ENCODE assay signal across 8 cellular contexts in genomic region chr16:67942200-67942509, GRCh38. TPM values are rescaled to one million over a fixed set of nuclear protein-coding genes. Genes with fewer than 3 reads are reported as not detected.
DNase-seq lines count a peak whose midpoint lies in the region; ATAC-seq and TF ChIP-seq lines count a peak whose summit lies in the region.

No MANE protein-coding gene starts in this region.

- ATAC-seq in HCT116, result peak; percentile 85
- ATAC-seq in mucosa of descending colon, result peak; percentile 65
- no peak for ATAC-seq in HG02759 (IDR thresholded peaks at IDR 0.05; ENCODE audit: unreplicated experiment)
- ATAC-seq in HG03378 (IDR thresholded peaks at IDR 0.05; ENCODE audit: unreplicated experiment), result no peak

- H3K9me3 Mint-ChIP-seq in CD4-positive, alpha-beta memory T cell, result no peaks in the 10 kb centered on the region
- H3K9me3 Mint-ChIP-seq in mesothelial cell of epicardium, result no peaks in the 10 kb centered on the region

- DNase-seq in CD4-positive, alpha-beta memory T cell, result peak in 4 of 5 donors; percentile 17 to 32 (median 22)
- no peak for DNase-seq in HCT116 (ENCODE audit: low read depth, low spot score)
- DNase-seq in mucosa of descending colon, result peak in 1 of 3 donors; percentile 43
- DNase-seq in mesothelial cell of epicardium (ENCODE audit: low spot score in 2 of 2, unreplicated experiment in 2 of 2), result no peak

- H3K9me3 ChIP-seq in CD4-positive, alpha-beta memory T cell (ENCODE audit: control insufficient read depth in 1 of 2, low read length in 2 of 2), result no peaks in the 10 kb centered on the region
- H3K9me3 ChIP-seq in HCT116 (ENCODE audit: control insufficient read depth in 1 of 2, insufficient read depth in 1 of 2, low read depth in 1 of 2, low read length in 2 of 2), result no peaks in the 10 kb centered on the region
- H3K9me3 ChIP-seq in SU-DHL-6 (ENCODE audit: insufficient read depth, low read length), result no peaks in the 10 kb centered on the region
- no peaks in the 10 kb centered on the region for H3K9me3 ChIP-seq in mucosa of descending colon

- peak overlapping the region in 2 of 7 donors; percentile 70 to 79 for H3K27ac Mint-ChIP-seq in CD4-positive, alpha-beta memory T cell
- H3K27ac Mint-ChIP-seq in mesothelial cell of epicardium, result no peak overlapping the region

- H3K79me2 ChIP-seq in HCT116 (ENCODE audit: insufficient read depth, low read length) (peaks cover 4% of the 10 kb centered on the region; the same call in 1 of the 2 replicates), SU-DHL-6 (ENCODE audit: insufficient read depth, low read length) (peaks cover 12% of the 10 kb centered on the region)

- H2AFZ ChIP-seq in HCT116 (ENCODE audit: low read depth, low read length, poor library complexity, severe bottlenecking) (no peak overlapping the region), SU-DHL-6 (ENCODE audit: low read depth, low read length, severe bottlenecking) (no peak overlapping the region)

- H3K27me3 ChIP-seq in CD4-positive, alpha-beta memory T cell (ENCODE audit: insufficient read depth, low read length), result no peaks in the 10 kb centered on the region
- H3K27me3 ChIP-seq in HCT116 (ENCODE audit: insufficient read depth, low read length) (no peaks in the 10 kb centered on the region), SU-DHL-6 (ENCODE audit: low read length) (no peaks in the 10 kb centered on the region)

- peak overlapping the region; percentile 9 for H3K27ac ChIP-seq in CD4-positive, alpha-beta memory T cell (ENCODE audit: low read depth, low read length)
- H3K27ac ChIP-seq in HCT116 (ENCODE audit: low read depth, low read length) (peak overlapping the region; percentile 15; the same call in 1 of the 2 replicates), SU-DHL-6 (ENCODE audit: low read depth, low read length) (no peak overlapping the region), cingulate gyrus (ENCODE audit: low read depth, low read length) (peak overlapping the region; percentile 47)

- H3K4me2 ChIP-seq in HCT116 (ENCODE audit: low read length), result no peak overlapping the region
- H3K4me2 ChIP-seq in SU-DHL-6 (ENCODE audit: low read depth, low read length, poor library complexity, severe bottlenecking), result no peak overlapping the region

- intact Hi-C loops in CD4-positive, alpha-beta memory T cell (cut with micrococcal nuclease), result no loop called here
- intact Hi-C loops in HCT116 (cut with micrococcal nuclease) (no loop called here), mucosa of descending colon (cut with DNase I, micrococcal nuclease) (no loop called here)

- no peaks in the 10 kb centered on the region for H3K27me3 Mint-ChIP-seq in CD4-positive, alpha-beta memory T cell
- no peaks in the 10 kb centered on the region for H3K27me3 Mint-ChIP-seq in mesothelial cell of epicardium (ENCODE audit: low read depth)

- peaks cover 0 to 7% of the 10 kb centered on the region in 2 donors for H3K36me3 Mint-ChIP-seq in CD4-positive, alpha-beta memory T cell
- H3K36me3 Mint-ChIP-seq in mesothelial cell of epicardium, result peaks cover 6% of the 10 kb centered on the region

- peaks cover 5% of the 10 kb centered on the region for H3K36me3 ChIP-seq in CD4-positive, alpha-beta memory T cell (ENCODE audit: insufficient read depth, low read length)
- H3K36me3 ChIP-seq in HCT116 (ENCODE audit: control insufficient read depth in 1 of 2, insufficient read depth in 2 of 2, low read length in 2 of 2) (peaks cover 0 to 10% of the 10 kb centered on the region in 2 experiments; a peak in 2 of 4 replicates), SU-DHL-6 (ENCODE audit: low read length) (no peaks in the 10 kb centered on the region), mucosa of descending colon (ENCODE audit: low read depth) (no peaks in the 10 kb centered on the region)

- no peak for TF ChIP-seq POLR2A in HCT116 (IDR thresholded peaks at IDR 0.05; ENCODE audit: borderline replicate concordance, extremely low read depth, insufficient read depth, insufficient read length)

- TF ChIP-seq RAD21 in HCT116 (IDR thresholded peaks at IDR 0.05; ENCODE audit: low read depth), result peak; percentile 52

- RAD21 ChIA-PET in HCT116 (lab: Charles Lee; ENCODE audit: low non-redundant PET in 1 of 2, low total read pairs in 2 of 2, uncharacterized antibody in 2 of 2, unreplicated experiment in 2 of 2), result interaction anchor here in 1 of 2 experiments (0.6 kb wide), 1 partner anchor 810 kb away, joined by 3 read pairs; no protein-coding TSS in a partner anchor

- peaks cover 7% of the 10 kb centered on the region for H3F3A ChIP-seq in SU-DHL-6 (ENCODE audit: insufficient read depth)

- H3K9ac ChIP-seq in HCT116 (ENCODE audit: low read length) (no peak overlapping the region), SU-DHL-6 (ENCODE audit: low read length) (no peak overlapping the region)

- peaks cover 18 to 33% (median 25%) of the 10 kb centered on the region in 4 donors for H3K4me1 Mint-ChIP-seq in CD4-positive, alpha-beta memory T cell
- H3K4me1 Mint-ChIP-seq in mesothelial cell of epicardium, result peaks cover 4% of the 10 kb centered on the region

- H3K4me3 Mint-ChIP-seq in CD4-positive, alpha-beta memory T cell, result no peak overlapping the region
- H3K4me3 Mint-ChIP-seq in mesothelial cell of epicardium, result no peak overlapping the region

- peaks cover 39% of the 10 kb centered on the region for H3K4me1 ChIP-seq in CD4-positive, alpha-beta memory T cell (ENCODE audit: insufficient read depth, low read length)
- peaks cover under 1 to 20% of the 10 kb centered on the region in 2 experiments; a peak in 3 of 4 replicates for H3K4me1 ChIP-seq in HCT116 (ENCODE audit: control insufficient read depth in 1 of 2, insufficient read depth in 2 of 2, low read length in 2 of 2)
- H3K4me1 ChIP-seq in mucosa of descending colon (ENCODE audit: low read depth), result peaks cover 12% of the 10 kb centered on the region

- BruUV-seq in HCT116 (replicated peaks; lab: Mats Ljungman, UMichigan), result no TSS peak

- CTCF ChIA-PET in CD4-positive, alpha-beta memory T cell (lab: Charles Lee; ENCODE audit: partially characterized antibody), result interaction anchor here (0.6 to 4.2 kb wide), 16 partner anchors 11 to 126 kb away, joined by 3 to 25 read pairs (median 3); partner anchors contain the start of genes NRN1L and SLC12A4
- CTCF ChIA-PET in HCT116 (lab: Charles Lee), result interaction anchor here (1.0 to 1.7 kb wide), 5 partner anchors 25 to 322 kb away, joined by 3 to 8 read pairs (median 4); no protein-coding TSS in a partner anchor

- H3K9me2 ChIP-seq in HCT116 (ENCODE audit: insufficient read depth) (no peaks in the 10 kb centered on the region), SU-DHL-6 (replicated peaks; ENCODE audit: insufficient read depth, low read length) (no peaks in the 10 kb centered on the region)

- H4K20me1 ChIP-seq in HCT116 (ENCODE audit: insufficient read depth), result no peaks in the 10 kb centered on the region
- no peaks in the 10 kb centered on the region for H4K20me1 ChIP-seq in SU-DHL-6 (ENCODE audit: low read depth, low read length)

- H3K4me3 ChIP-seq in CD4-positive, alpha-beta memory T cell (ENCODE audit: low read length in 2 of 2), result no peak overlapping the region
- H3K4me3 ChIP-seq in HCT116 (replicated peaks in 1 of 2; ENCODE audit: low read depth in 1 of 2, low read length in 2 of 2) (no peak overlapping the region), SU-DHL-6 (ENCODE audit: insufficient read depth, low read length, poor library complexity, severe bottlenecking) (no peak overlapping the region), mucosa of descending colon (no peak overlapping the region)

- POLR2A ChIA-PET in CD4-positive, alpha-beta memory T cell (lab: Charles Lee; ENCODE audit: partially characterized antibody), result interaction anchor here (0.8 to 1.4 kb wide), 4 partner anchors 10 to 97 kb away, joined by 3 to 4 read pairs (median 4); partner anchors contain the start of genes CTRL and DPEP2
- POLR2A ChIA-PET in HCT116 (lab: Charles Lee), result no interaction called here

- TF ChIP-seq CTCF in HCT116 (IDR thresholded peaks at IDR 0.05 in 2 of 3, conservative IDR thresholded peaks at IDR 0.05 in 1 of 3; ENCODE audit: borderline replicate concordance in 1 of 3, insufficient read depth in 1 of 3, low read depth in 2 of 3, low read length in 2 of 3) (peak in 2 of 3 experiments; percentile 86 to 88; a peak in 5 of 6 replicates), SU-DHL-6 (IDR thresholded peaks at IDR 0.05; ENCODE audit: insufficient read depth, low read length, poor library complexity, severe bottlenecking) (peak; percentile 82), mucosa of descending colon (IDR thresholded peaks at IDR 0.05) (peak; percentile 60), mesothelial cell of epicardium (IDR thresholded peaks at IDR 0.05; ENCODE audit: unreplicated experiment) (no peak)

TF ChIP-seq in HCT116, 20 proteins besides CTCF, POLR2A, EP300 and RAD21 (continues in another document):
- no peak for TF ChIP-seq JUND (IDR thresholded peaks at IDR 0.05)

RNA-seq across cellular contexts. Expression of gene LCAT, which starts 1.8 kb away (rescaled TPM):
- 10 to 100 TPM; 18.2 to 20.3 TPM for total RNA-seq in CD4-positive, alpha-beta memory T cell
- polyA plus RNA-seq in CD4-positive, alpha-beta memory T cell, result 1 to 10 TPM in 1 of 2 donors, not detected in 1; 1.9 TPM
- total RNA-seq in HCT116 (2021; ENCODE audit: unreplicated experiment) (17.6 TPM), mucosa of descending colon (10 to 100 TPM in 1 of 3 donors, 1 to 10 TPM in 2; 2.2 to 20.3 (median 9.4) TPM), mesothelial cell of epicardium (68.5 to 73.8 TPM (median 68.8 TPM) in 3 replicates)
- polyA plus RNA-seq in HCT116 (2012), result 11.2 and 14.1 TPM in 2 replicates

RNA-seq across cellular contexts. Expression of gene PSMB10, which starts 5.5 kb away (rescaled TPM):
- total RNA-seq in CD4-positive, alpha-beta memory T cell, result 100 to 1,000 TPM; 147 to 152 TPM
- 100 to 1,000 TPM; 461 to 777 TPM for polyA plus RNA-seq in CD4-positive, alpha-beta memory T cell
- 41.0 TPM for total RNA-seq in HCT116 (2021; ENCODE audit: unreplicated experiment)
- 62.9 and 67.9 TPM in 2 replicates for polyA plus RNA-seq in HCT116 (2012)
- 100 to 1,000 TPM in 2 of 3 donors, 10 to 100 TPM in 1; 96.9 to 175 (median 139) TPM for total RNA-seq in mucosa of descending colon
- total RNA-seq in mesothelial cell of epicardium, result 14.0 to 17.2 TPM (median 16.7 TPM) in 3 replicates

RNA-seq across cellular contexts. Expression of gene CTRL, which starts 10.5 kb away (rescaled TPM):
- total RNA-seq in CD4-positive, alpha-beta memory T cell, result 1 to 10 TPM; 5.1 to 8.6 TPM
- polyA plus RNA-seq in CD4-positive, alpha-beta memory T cell, result 1 to 10 TPM in 1 of 2 donors, under 1 TPM in 1; 0.41 to 1.8 TPM
- total RNA-seq in HCT116 (2021; ENCODE audit: unreplicated experiment), result 3.4 TPM
- 0.84 and 1.7 TPM in 2 replicates for polyA plus RNA-seq in HCT116 (2012)
- total RNA-seq in mucosa of descending colon, result 1 to 10 TPM in 1 of 3 donors, under 1 TPM in 2; 0.61 to 2.3 (median 0.80) TPM
- 1.00 to 1.5 TPM (median 1.4 TPM) in 3 replicates for total RNA-seq in mesothelial cell of epicardium

RNA-seq across cellular contexts. Expression of gene SLC12A4, which starts 26.3 kb away (rescaled TPM):
- 10 to 100 TPM; 33.2 to 33.5 TPM for total RNA-seq in CD4-positive, alpha-beta memory T cell
- polyA plus RNA-seq in CD4-positive, alpha-beta memory T cell, result 1 to 10 TPM; 4.0 to 5.1 TPM
- total RNA-seq in HCT116 (2021; ENCODE audit: unreplicated experiment) (46.0 TPM), mucosa of descending colon (10 to 100 TPM in 2 of 3 donors, 1 to 10 TPM in 1; 4.0 to 68.5 (median 22.2) TPM), mesothelial cell of epicardium (129 to 155 TPM (median 140 TPM) in 3 replicates)
- 33.3 and 54.0 TPM in 2 replicates for polyA plus RNA-seq in HCT116 (2012)

RNA-seq across cellular contexts. Expression of gene DPEP3, which starts 38.1 kb away (rescaled TPM):
- total RNA-seq in CD4-positive, alpha-beta memory T cell, result 1 to 10 TPM in 1 of 2 experiments, under 1 TPM in 1; 0.91 to 1.2 TPM
- polyA plus RNA-seq in CD4-positive, alpha-beta memory T cell, result not detected
- total RNA-seq in HCT116 (2021; ENCODE audit: unreplicated experiment), result not detected
- not detected in 2 replicates for polyA plus RNA-seq in HCT116 (2012)
- not detected for total RNA-seq in mucosa of descending colon
- total RNA-seq in mesothelial cell of epicardium, result not detected in 3 replicates

Comparison
In these comparisons a context has a peak if more than half of its experiments do, and no peak if none do; other contexts are left out.
1. DNase-seq: peak in CD4-positive, alpha-beta memory T cell (4 of 5); none in HCT116 (single experiment) and mesothelial cell of epicardium (0 of 2).
2. ATAC-seq: peak in HCT116 (single experiment) and mucosa of descending colon (single experiment); none in HG02759 (single experiment) and HG03378 (single experiment).